ENCODE assay signal across 13 cellular contexts in genomic region chr3:14507757-14508504, GRCh38. TPM values are rescaled to one million over a fixed set of nuclear protein-coding genes. Genes with fewer than 3 reads are reported as not detected.
DNase-seq lines count a peak whose midpoint lies in the region; ATAC-seq, FAIRE-seq and TF ChIP-seq lines count a peak whose summit lies in the region.
"Had no signal": no experiment of that assay in that cellular context is flagged by ENCODE, and none has a peak within 500 bp of the region (broad histone marks: within the 10 kb centered on the region; RNA-seq: fewer than 3 reads in every experiment).

No MANE protein-coding gene starts in this region.

- peaks cover 5% of the 10 kb centered on the region for H3K36me3 Mint-ChIP-seq in neural progenitor cell

- H3K27ac ChIP-seq in right atrium auricular region (no peak overlapping the region), neural progenitor cell (no peak overlapping the region)
- H3K27ac ChIP-seq: C4-2B, Peyer's patch had no signal

- peaks cover 0 to 11% of the 10 kb centered on the region in 2 donors for H3K4me1 ChIP-seq in right atrium auricular region
- no peaks in the 10 kb centered on the region for H3K4me1 ChIP-seq in neural progenitor cell
- H3K4me1 ChIP-seq: Peyer's patch had no signal

- no peak overlapping the region for H3K9ac ChIP-seq in neural progenitor cell

- H3K4me3 ChIP-seq in right atrium auricular region, result no peak overlapping the region
- H3K4me3 ChIP-seq in neural progenitor cell, result no peak overlapping the region
- H3K4me3 ChIP-seq: Peyer's patch had no signal

- H3F3A ChIP-seq in neural progenitor cell (ENCODE audit: low read depth), result no peaks in the 10 kb centered on the region

- H3K9me3 Mint-ChIP-seq in neural progenitor cell, result peaks cover 11% of the 10 kb centered on the region

- no peak for TF ChIP-seq CTCF in right atrium auricular region (IDR thresholded peaks at IDR 0.05)
- TF ChIP-seq CTCF in neural progenitor cell (IDR thresholded peaks at IDR 0.05), result no peak

- H3K27ac Mint-ChIP-seq in neural progenitor cell, result no peak overlapping the region

- no peaks in the 10 kb centered on the region for H3K36me3 ChIP-seq in right atrium auricular region
- no peaks in the 10 kb centered on the region for H3K36me3 ChIP-seq in neural progenitor cell
- H3K36me3 ChIP-seq: Peyer's patch had no signal

- intact Hi-C loops in cardiac septum (cut with DNase I), result loop anchor here (5.0 to 10.0 kb wide), 2 partner anchors 99 to 277 kb away; no protein-coding TSS in a partner anchor

- H3K27me3 Mint-ChIP-seq in neural progenitor cell (ENCODE audit: insufficient read depth, low read depth), result peaks cover 11% of the 10 kb centered on the region

- no peaks in the 10 kb centered on the region for H4K20me1 ChIP-seq in neural progenitor cell (ENCODE audit: low read depth)

- peaks cover 15% of the 10 kb centered on the region for H3K4me1 Mint-ChIP-seq in neural progenitor cell

- H3K79me2 ChIP-seq in neural progenitor cell (ENCODE audit: low read depth), result no peaks in the 10 kb centered on the region

- H3K27me3 ChIP-seq in right atrium auricular region, result no peaks in the 10 kb centered on the region
- H3K27me3 ChIP-seq in neural progenitor cell, result no peaks in the 10 kb centered on the region
- H3K27me3 ChIP-seq: Peyer's patch had no signal

- no peak for ATAC-seq in HG03460 (IDR thresholded peaks at IDR 0.05; ENCODE audit: unreplicated experiment)
- no peak for ATAC-seq in GM21390 (IDR thresholded peaks at IDR 0.05; ENCODE audit: unreplicated experiment)

- H2AFZ ChIP-seq in neural progenitor cell (replicated peaks), result no peak overlapping the region

- H3K9me3 ChIP-seq in right atrium auricular region, result peaks cover 0 to 2% of the 10 kb centered on the region in 2 donors
- H3K9me3 ChIP-seq in neural progenitor cell (ENCODE audit: low read depth), result no peaks in the 10 kb centered on the region

- peak overlapping the region; percentile 24 for H3K4me3 Mint-ChIP-seq in neural progenitor cell

- FAIRE-seq in urothelium cell line (lab: Jason Lieb, UNC), result no peak
- FAIRE-seq: D721Med, GM12892 had no signal

- DNase-seq in cardiac septum (ENCODE audit: low spot score) (peak; percentile 47), right atrium auricular region (ENCODE audit: low spot score) (no peak), MV-4-11 (lab: John Stamatoyannopoulos, UW) (peak; percentile 4), neural progenitor cell (ENCODE audit: low spot score) (no peak), urothelium cell line (ENCODE audit: low spot score) (no peak)
- DNase-seq: NCI-H446 treated with DMSO at 0.1 percent for 48 hours had no signal

- no peak overlapping the region for H3K4me2 ChIP-seq in neural progenitor cell

RNA-seq across cellular contexts. Expression of gene GRIP2, which starts 32.2 kb away (rescaled TPM):
- total RNA-seq in cardiac septum (67.8 TPM), right atrium auricular region (10 to 100 TPM in 1 of 2 donors, 1 to 10 TPM in 1; 7.1 to 13.2 TPM), neural progenitor cell (ENCODE audit: low replicate concordance) (0.25 TPM in 1 of 2 replicates, not detected in the other)
- total RNA-seq: MCF 10A had no signal

Comparison
In these comparisons a context has a peak if more than half of its experiments do, and no peak if none do; other contexts are left out.
1. DNase-seq: peak in cardiac septum (single experiment) and MV-4-11 (single experiment); none in right atrium auricular region (single experiment), neural progenitor cell (single experiment) and urothelium cell line (single experiment).